ENCODE assay signal across 28 cellular contexts in genomic region chr17:63162406-63163157, GRCh38.
"Had no signal": no experiment of that assay in that cellular context is flagged by ENCODE, and none has a peak within 500 bp of the region (broad histone marks: within the 10 kb centered on the region; RNA-seq: fewer than 3 reads in every experiment).

No MANE protein-coding gene starts in this region.

- H3K9me3 ChIP-seq: MG63, Peyer's patch, SJCRH30 had no signal

- H3K4me1 ChIP-seq: Peyer's patch had no signal

- H3K36me3 ChIP-seq: MG63, Peyer's patch had no signal

- H3K27ac ChIP-seq: Peyer's patch, RWPE1, SJCRH30 had no signal

- FAIRE-seq: astrocyte had no signal

- H3K4me3 ChIP-seq: MG63, Peyer's patch, SJCRH30 had no signal

- DNase-seq: activated CD4-positive, alpha-beta T cell treated with anti-CD3 and anti-CD28 coated beads for 48 hours; activated CD4-positive, alpha-beta T cell treated with anti-CD3 and anti-CD28 coated beads, Interleukin-2, amount 50 U/mL, for 4 hours; activated CD4-positive, CD25-positive, alpha-beta regulatory T cell treated with anti-CD3 and anti-CD28 coated beads, Interleukin-2, amount 50 U/mL, for 72 hours; activated CD8-positive, alpha-beta memory T cell treated with anti-CD3 and anti-CD28 coated beads, Interleukin-2, amount 10 ng/mL, durations not matched to agents 7 days and 5 days; activated effector memory CD4-positive, alpha-beta T cell treated with anti-CD3 and anti-CD28 coated beads, Interleukin-2, amount 50 U/mL, for 16 hours; activated naive CD4-positive, alpha-beta T cell treated with Interleukin-2 at 50 U/mL for 16 hours; activated naive CD8-positive, alpha-beta T cell treated with anti-CD3 and anti-CD28 coated beads, Interleukin-2, amount 50 U/mL, for 24 hours; activated T-cell treated with anti-CD3 and anti-CD28 coated beads, Interleukin-2, amount 50 U/mL, for 4 hours; amygdala; MG63; MV-4-11; NCI-H1092 treated with DMSO at 0.1 percent for 48 hours; NCI-H1417 treated with DMSO at 0.1 percent for 48 hours; NCI-H1694; NCI-H2029; NCI-H2107; NCI-H2171 treated with DMSO at 0.1 percent for 48 hours; NCI-H226; NK-92 treated with Interleukin-12 subunit alpha and Interleukin-12 subunit beta, amount 100 ng/mL, for 24 hours; OCI-M1; Peyer's patch; Right ventricle myocardium superior; SJCRH30 had no signal

- H3K27me3 ChIP-seq: MG63, Peyer's patch, SJCRH30 had no signal

- ATAC-seq: activated CD8-positive, alpha-beta memory T cell treated with anti-CD3 and anti-CD28 coated beads, Interleukin-2, amount 10 ng/mL, durations not matched to agents 7 days and 5 days; activated naive CD4-positive, alpha-beta T cell treated with anti-CD3 and anti-CD28 coated beads, Interleukin-2, amount 50 U/mL, for 72 hours; activated naive CD8-positive, alpha-beta T cell treated with anti-CD3 and anti-CD28 coated beads, Interleukin-2, amount 50 U/mL, for 24 hours; activated T-cell treated with anti-CD3 and anti-CD28 coated beads, Interleukin-2, amount 50 U/mL, for 4 hours; SK-N-SH treated with all-trans-retinoic acid at 6 μM for 48 hours; WTC11 had no signal
